Comparison of ENCODE assay signal across 32 cellular contexts in genomic region chr2:200068642-200069041, GRCh38.
"Had no signal": no experiment of that assay in that cellular context is flagged by ENCODE, and none has a peak within 500 bp of the region (broad histone marks: within the 10 kb centered on the region; RNA-seq: fewer than 3 reads in every experiment).

No MANE protein-coding gene starts in this region.

- H3K4me3 ChIP-seq: esophagus muscularis mucosa, gastrocnemius medialis, heart left ventricle had no signal

- H3K4me1 Mint-ChIP-seq: activated CD4-positive, alpha-beta T cell treated with anti-CD3 and anti-CD28 coated beads for 36 hours; activated CD8-positive, alpha-beta memory T cell treated with anti-CD3 and anti-CD28 coated beads, Interleukin-2, amount 10 ng/mL, durations not matched to agents 7 days and 5 days; activated T-helper 17 cell treated with anti-CD3 and anti-CD28 coated beads, Interleukin-2, amount 50 U/mL, for 72 hours had no signal

- H3K9me3 Mint-ChIP-seq: activated T-helper 17 cell treated with anti-CD3 and anti-CD28 coated beads, Interleukin-2, amount 50 U/mL, for 72 hours; effector memory CD8-positive, alpha-beta T cell had no signal

- H3K4me3 Mint-ChIP-seq: activated CD4-positive, alpha-beta memory T cell treated with anti-CD3 and anti-CD28 coated beads for 36 hours; activated CD4-positive, alpha-beta T cell treated with anti-CD3 and anti-CD28 coated beads for 36 hours; activated CD4-positive, alpha-beta T cell treated with anti-CD3 and anti-CD28 coated beads, Interleukin-2, amount 10 ng/mL, durations not matched to agents 24 days and 14 days; activated CD8-positive, alpha-beta memory T cell treated with anti-CD3 and anti-CD28 coated beads, Interleukin-2, amount 10 ng/mL, durations not matched to agents 7 days and 5 days; activated CD8-positive, alpha-beta T cell treated with anti-CD3 and anti-CD28 coated beads, Interleukin-2, amount 10 ng/mL, durations not matched to agents 7 days and 5 days; activated naive CD8-positive, alpha-beta T cell; activated T-cell treated with anti-CD3 and anti-CD28 coated beads, Interleukin-2, amount 50 U/mL, for 24 hours; activated T-helper 17 cell treated with anti-CD3 and anti-CD28 coated beads, Interleukin-2, amount 50 U/mL, for 72 hours; effector memory CD8-positive, alpha-beta T cell had no signal

- DNase-seq: activated CD4-positive, alpha-beta memory T cell treated with anti-CD3 and anti-CD28 coated beads for 36 hours; activated CD4-positive, alpha-beta T cell treated with anti-CD3 and anti-CD28 coated beads for 36 hours; activated CD4-positive, alpha-beta T cell treated with anti-CD3 and anti-CD28 coated beads, Interleukin-2, amount 10 ng/mL, durations not matched to agents 24 days and 14 days; activated CD4-positive, CD25-positive, alpha-beta regulatory T cell; activated CD4-positive, CD25-positive, alpha-beta regulatory T cell treated with anti-CD3 and anti-CD28 coated beads, Interleukin-2, amount 50 U/mL, for 72 hours; activated CD8-positive, alpha-beta memory T cell treated with anti-CD3 and anti-CD28 coated beads, Interleukin-2, amount 10 ng/mL, durations not matched to agents 7 days and 5 days; activated CD8-positive, alpha-beta memory T cell treated with anti-CD3 and anti-CD28 coated beads, Interleukin-2, amount 50 U/mL, for 4 hours; activated CD8-positive, alpha-beta T cell treated with anti-CD3 and anti-CD28 coated beads, Interleukin-2, amount 10 ng/mL, durations not matched to agents 7 days and 5 days; activated effector memory CD4-positive, alpha-beta T cell treated with Interleukin-2 at 50 U/mL for 16 hours; activated gamma-delta T cell treated with Interleukin-2 at 50 U/mL for 16 hours; activated naive CD4-positive, alpha-beta T cell treated with anti-CD3 and anti-CD28 coated beads, Interleukin-2, amount 50 U/mL, for 16 hours; activated naive CD4-positive, alpha-beta T cell treated with Interleukin-2 at 50 U/mL for 16 hours; activated T-cell treated with anti-CD3 and anti-CD28 coated beads, Interleukin-2, amount 50 U/mL, for 24 hours; amniotic stem cell; anterior cingulate cortex; caudate nucleus; cortex of kidney; dermis blood vessel endothelial cell; effector CD4-positive, alpha-beta T cell; effector memory CD8-positive, alpha-beta T cell; erythroblast; foreskin keratinocyte; gastrocnemius medialis; glutamatergic neuron; heart left ventricle; T-helper 2 cell had no signal

- H3K36me3 ChIP-seq: esophagus muscularis mucosa, gastrocnemius medialis, heart left ventricle had no signal

- H3K36me3 Mint-ChIP-seq: activated CD4-positive, alpha-beta memory T cell treated with anti-CD3 and anti-CD28 coated beads for 36 hours; activated CD8-positive, alpha-beta memory T cell treated with anti-CD3 and anti-CD28 coated beads, Interleukin-2, amount 10 ng/mL, durations not matched to agents 7 days and 5 days; activated naive CD8-positive, alpha-beta T cell had no signal

- H3K4me1 ChIP-seq: esophagus muscularis mucosa, foreskin keratinocyte, heart left ventricle had no signal

- ATAC-seq: activated CD4-positive, alpha-beta T cell treated with anti-CD3 and anti-CD28 coated beads for 36 hours; activated CD8-positive, alpha-beta memory T cell treated with anti-CD3 and anti-CD28 coated beads, Interleukin-2, amount 10 ng/mL, durations not matched to agents 7 days and 5 days; activated CD8-positive, alpha-beta T cell treated with anti-CD3 and anti-CD28 coated beads, Interleukin-2, amount 10 ng/mL, durations not matched to agents 7 days and 5 days; activated T-helper 17 cell treated with anti-CD3 and anti-CD28 coated beads, Interleukin-2, amount 50 U/mL, for 72 hours; effector memory CD8-positive, alpha-beta T cell; foreskin keratinocyte; gastrocnemius medialis; heart left ventricle had no signal

- H3K27ac Mint-ChIP-seq: activated CD4-positive, alpha-beta memory T cell treated with anti-CD3 and anti-CD28 coated beads for 36 hours; activated CD4-positive, alpha-beta T cell treated with anti-CD3 and anti-CD28 coated beads for 36 hours; activated CD4-positive, alpha-beta T cell treated with anti-CD3 and anti-CD28 coated beads, Interleukin-2, amount 10 ng/mL, durations not matched to agents 24 days and 14 days; activated CD8-positive, alpha-beta memory T cell treated with anti-CD3 and anti-CD28 coated beads, Interleukin-2, amount 10 ng/mL, durations not matched to agents 7 days and 5 days; activated CD8-positive, alpha-beta T cell treated with anti-CD3 and anti-CD28 coated beads, Interleukin-2, amount 10 ng/mL, durations not matched to agents 7 days and 5 days; activated naive CD8-positive, alpha-beta T cell; activated T-cell treated with anti-CD3 and anti-CD28 coated beads, Interleukin-2, amount 50 U/mL, for 24 hours; activated T-helper 17 cell treated with anti-CD3 and anti-CD28 coated beads, Interleukin-2, amount 50 U/mL, for 72 hours; effector memory CD8-positive, alpha-beta T cell had no signal

- H3K27ac ChIP-seq: esophagus muscularis mucosa, foreskin keratinocyte, gastrocnemius medialis, heart left ventricle had no signal

- H3K9me3 ChIP-seq: esophagus muscularis mucosa, gastrocnemius medialis, heart left ventricle had no signal

- H3K27me3 ChIP-seq: esophagus muscularis mucosa, gastrocnemius medialis, heart left ventricle had no signal

- FAIRE-seq: astrocyte, colon, TTC549 had no signal
